In the genomic region with DNA sequence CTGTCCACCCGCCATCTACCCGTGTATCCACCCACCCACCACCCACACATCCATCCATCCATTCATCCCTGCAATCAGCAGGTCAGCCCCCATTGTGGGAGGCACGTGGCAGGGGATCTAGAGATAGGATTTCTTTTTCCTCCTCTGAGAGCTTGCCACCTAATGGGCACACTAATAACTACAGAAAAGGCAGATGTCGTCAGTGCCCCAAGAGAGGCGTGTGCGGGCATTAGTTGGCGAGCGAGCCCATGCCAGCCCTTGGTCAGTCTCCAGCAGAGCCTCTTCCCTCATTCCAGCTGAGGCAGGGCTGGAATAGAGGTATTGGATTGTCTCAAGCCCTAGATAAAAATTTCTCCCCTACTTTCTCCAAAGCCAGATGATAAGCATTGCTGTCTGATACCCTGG, we compare ENCODE assay signal across 10 cellular contexts. TPM values are rescaled to one million over a fixed set of nuclear protein-coding genes. Genes with fewer than 3 reads are reported as not detected.
DNase-seq lines count a peak whose midpoint lies in the region; ATAC-seq and TF ChIP-seq lines count a peak whose summit lies in the region.
"Had no signal": no experiment of that assay in that cellular context is flagged by ENCODE, and none has a peak within 500 bp of the region (broad histone marks: within the 10 kb centered on the region; RNA-seq: fewer than 3 reads in every experiment).

No MANE protein-coding gene starts in this region.

- H3K27ac ChIP-seq in gastrocnemius medialis, result peak overlapping the region; percentile 96 to 99 (median 98)
- H3K27ac ChIP-seq: WERI-Rb-1 had no signal

- no peaks in the 10 kb centered on the region for H3K9me3 Mint-ChIP-seq in WTC11

- POLR2A ChIA-PET in WTC11 (lab: Charles Lee), result interaction anchor here (0.8 kb wide), 1 partner anchor 11 kb away, joined by 4 read pairs; no protein-coding TSS in a partner anchor

- H3K4me3 Mint-ChIP-seq in WTC11, result no peak overlapping the region

- CTCF ChIA-PET in WTC11 (lab: Charles Lee), result interaction anchor here (0.9 to 11.0 kb wide), 5 partner anchors 9 to 103 kb away, joined by 3 to 190 read pairs (median 56); a partner anchor contains a TSS

- no peaks in the 10 kb centered on the region for H3K36me3 Mint-ChIP-seq in WTC11

- peak; percentile 53 to 60 for TF ChIP-seq POLR2A in gastrocnemius medialis (IDR thresholded peaks at IDR 0.05)

- DNase-seq in DMS153 (lab: John Stamatoyannopoulos, UW) (peak; percentile 14), DMS153 treated with DMSO at 0.1 percent for 48 hours (lab: John Stamatoyannopoulos, UW; ENCODE audit: unreplicated experiment) (no peak), NCI-H82 treated with DMSO at 0.1 percent for 48 hours (lab: John Stamatoyannopoulos, UW; ENCODE audit: unreplicated experiment) (peak; percentile 26), epithelial cell of proximal tubule (ENCODE audit: low read depth) (no peak), gastrocnemius medialis (peak in 1 of 2 donors; percentile 85), WTC11 (ENCODE audit: low spot score) (no peak)
- no peak for DNase-seq in stimulated activated CD4-positive, alpha-beta T cell treated with anti-CD3 and anti-CD28 coated beads, Interleukin-2, amount 100 ng/mL, for 48 hours
- no peak for DNase-seq in activated CD4-positive, CD25-positive, alpha-beta regulatory T cell (lab: John Stamatoyannopoulos, UW)
- DNase-seq: stimulated activated CD4-positive, alpha-beta T cell treated with anti-CD3 and anti-CD28 coated beads, Interleukin-4, amount 100 ng/mL, for 1 hour; WERI-Rb-1 had no signal

- H3K9me3 ChIP-seq in gastrocnemius medialis, result no peaks in the 10 kb centered on the region

- peaks cover 66% of the 10 kb centered on the region for H3K4me1 Mint-ChIP-seq in WTC11

- ATAC-seq in gastrocnemius medialis, result peak; percentile 15 to 19
- no peak for ATAC-seq in WTC11

- intact Hi-C loops in gastrocnemius medialis (cut with DNase I; ENCODE audit: low total_unique reads), result loop anchor here (1.0 kb wide), 1 partner anchor 10 kb away; no protein-coding TSS in a partner anchor

- peaks cover 92 to 100% of the 10 kb centered on the region in 2 donors for H3K4me1 ChIP-seq in gastrocnemius medialis

- H3K27ac Mint-ChIP-seq in WTC11, result no peak overlapping the region

- TF ChIP-seq CTCF in epithelial cell of proximal tubule (conservative IDR thresholded peaks at IDR 0.05; ENCODE audit: low read depth, low read length) (peak; percentile 52), gastrocnemius medialis (IDR thresholded peaks at IDR 0.05 in 4 of 5, conservative IDR thresholded peaks at IDR 0.05 in 1 of 5) (peak; percentile 25 to 44 (median 37)), WTC11 (IDR thresholded peaks at IDR 0.05) (no peak)

- no peaks in the 10 kb centered on the region; the same call in 1 of the 2 replicates for H3K27me3 Mint-ChIP-seq in WTC11 (ENCODE audit: low read depth)

- in situ Hi-C loops in gastrocnemius medialis (cut with MboI; ENCODE audit: low sequenced_read_pairs in 4 of 4), result no loop called here

- no peak overlapping the region for H3K4me3 ChIP-seq in epithelial cell of proximal tubule (ENCODE audit: low read depth, low read length)
- H3K4me3 ChIP-seq in gastrocnemius medialis, result no peak overlapping the region

- H3K36me3 ChIP-seq in gastrocnemius medialis, result no peaks in the 10 kb centered on the region
- H3K36me3 ChIP-seq: WERI-Rb-1 had no signal

- no peaks in the 10 kb centered on the region for H3K27me3 ChIP-seq in gastrocnemius medialis

TF ChIP-seq in WTC11, 78 proteins besides CTCF, POLR2A, EP300 and RAD21:
- TF ChIP-seq, protein P1, sequence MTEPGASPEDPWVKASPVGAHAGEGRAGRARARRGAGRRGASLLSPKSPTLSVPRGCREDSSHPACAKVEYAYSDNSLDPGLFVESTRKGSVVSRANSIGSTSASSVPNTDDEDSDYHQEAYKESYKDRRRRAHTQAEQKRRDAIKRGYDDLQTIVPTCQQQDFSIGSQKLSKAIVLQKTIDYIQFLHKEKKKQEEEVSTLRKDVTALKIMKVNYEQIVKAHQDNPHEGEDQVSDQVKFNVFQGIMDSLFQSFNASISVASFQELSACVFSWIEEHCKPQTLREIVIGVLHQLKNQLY (CRISPR knock-in tag; IDR thresholded peaks at IDR 0.05), result no peak
- TF ChIP-seq, protein P2, sequence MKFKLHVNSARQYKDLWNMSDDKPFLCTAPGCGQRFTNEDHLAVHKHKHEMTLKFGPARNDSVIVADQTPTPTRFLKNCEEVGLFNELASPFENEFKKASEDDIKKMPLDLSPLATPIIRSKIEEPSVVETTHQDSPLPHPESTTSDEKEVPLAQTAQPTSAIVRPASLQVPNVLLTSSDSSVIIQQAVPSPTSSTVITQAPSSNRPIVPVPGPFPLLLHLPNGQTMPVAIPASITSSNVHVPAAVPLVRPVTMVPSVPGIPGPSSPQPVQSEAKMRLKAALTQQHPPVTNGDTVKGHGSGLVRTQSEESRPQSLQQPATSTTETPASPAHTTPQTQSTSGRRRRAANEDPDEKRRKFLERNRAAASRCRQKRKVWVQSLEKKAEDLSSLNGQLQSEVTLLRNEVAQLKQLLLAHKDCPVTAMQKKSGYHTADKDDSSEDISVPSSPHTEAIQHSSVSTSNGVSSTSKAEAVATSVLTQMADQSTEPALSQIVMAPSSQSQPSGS (CRISPR knock-in tag; IDR thresholded peaks at IDR 0.05; ENCODE audit: borderline replicate concordance, low read depth), result no peak
- TF ChIP-seq MXD4 (CRISPR knock-in tag; IDR thresholded peaks at IDR 0.05; ENCODE audit: borderline replicate concordance), result no peak
- TF ChIP-seq ZNF263 (CRISPR knock-in tag; IDR thresholded peaks at IDR 0.05; ENCODE audit: low read depth), result no peak
- no peak for TF ChIP-seq ELF4 (CRISPR knock-in tag; IDR thresholded peaks at IDR 0.05; ENCODE audit: low read depth)
- no peak for TF ChIP-seq ZNF232 (CRISPR knock-in tag; IDR thresholded peaks at IDR 0.05)
- TF ChIP-seq ATF1 (CRISPR knock-in tag; IDR thresholded peaks at IDR 0.05), result no peak
TF ChIP-seq in WTC11: peak in this region for 0.

RNA-seq across cellular contexts. Expression of a gene that starts 9.7 kb away (rescaled TPM):
- total RNA-seq in epithelial cell of proximal tubule, result 0.63 and 1.1 TPM in 2 replicates
- total RNA-seq in gastrocnemius medialis, result 100 to 1,000 TPM in 1 of 4 donors, 10 to 100 TPM in 3; 19.4 to 105 (median 46.0) TPM
- total RNA-seq in WTC11 (2021), result 7.3 to 8.2 TPM (median 8.0 TPM) in 3 replicates

RNA-seq across cellular contexts. Expression of a gene that starts 25.3 kb away (rescaled TPM):
- total RNA-seq in epithelial cell of proximal tubule (not detected in 2 replicates), gastrocnemius medialis (not detected), WTC11 (2021) (not detected in 3 replicates)

RNA-seq across cellular contexts. Expression of a gene that starts 31.1 kb away (rescaled TPM):
- total RNA-seq in epithelial cell of proximal tubule, result 0.87 and 1.8 TPM in 2 replicates
- total RNA-seq in gastrocnemius medialis, result 10 to 100 TPM in 1 of 4 donors, 1 to 10 TPM in 3; 4.0 to 16.0 (median 6.0) TPM
- 2.0 to 3.0 TPM (median 2.2 TPM) in 3 replicates for total RNA-seq in WTC11 (2021)

RNA-seq across cellular contexts. Expression of a gene that starts 37.5 kb away (rescaled TPM):
- total RNA-seq in epithelial cell of proximal tubule, result 18.6 and 21.8 TPM in 2 replicates
- total RNA-seq in gastrocnemius medialis, result 1 to 10 TPM; 3.8 to 5.1 (median 4.7) TPM
- total RNA-seq in WTC11 (2021), result 90.0 to 91.1 TPM (median 90.6 TPM) in 3 replicates

RNA-seq across cellular contexts. Expression of a gene that starts 51.2 kb away (rescaled TPM):
- 6.4 and 9.0 TPM in 2 replicates for total RNA-seq in epithelial cell of proximal tubule
- under 1 TPM in 3 of 4 donors, not detected in 1; 0.22 to 0.70 (median 0.36) TPM for total RNA-seq in gastrocnemius medialis
- 325 to 376 TPM (median 365 TPM) in 3 replicates for total RNA-seq in WTC11 (2021)

Comparison
In these comparisons a context has a peak if more than half of its experiments do, and no peak if none do; other contexts are left out.
1. DNase-seq: peak in DMS153 (single experiment) and NCI-H82 treated with DMSO at 0.1 percent for 48 hours (single experiment); none in DMS153 treated with DMSO at 0.1 percent for 48 hours (single experiment), epithelial cell of proximal tubule (single experiment), stimulated activated CD4-positive, alpha-beta T cell treated with anti-CD3 and anti-CD28 coated beads, Interleukin-2, amount 100 ng/mL, for 48 hours (0 of 2), activated CD4-positive, CD25-positive, alpha-beta regulatory T cell (0 of 4) and WTC11 (single experiment).